In the genomic region with DNA sequence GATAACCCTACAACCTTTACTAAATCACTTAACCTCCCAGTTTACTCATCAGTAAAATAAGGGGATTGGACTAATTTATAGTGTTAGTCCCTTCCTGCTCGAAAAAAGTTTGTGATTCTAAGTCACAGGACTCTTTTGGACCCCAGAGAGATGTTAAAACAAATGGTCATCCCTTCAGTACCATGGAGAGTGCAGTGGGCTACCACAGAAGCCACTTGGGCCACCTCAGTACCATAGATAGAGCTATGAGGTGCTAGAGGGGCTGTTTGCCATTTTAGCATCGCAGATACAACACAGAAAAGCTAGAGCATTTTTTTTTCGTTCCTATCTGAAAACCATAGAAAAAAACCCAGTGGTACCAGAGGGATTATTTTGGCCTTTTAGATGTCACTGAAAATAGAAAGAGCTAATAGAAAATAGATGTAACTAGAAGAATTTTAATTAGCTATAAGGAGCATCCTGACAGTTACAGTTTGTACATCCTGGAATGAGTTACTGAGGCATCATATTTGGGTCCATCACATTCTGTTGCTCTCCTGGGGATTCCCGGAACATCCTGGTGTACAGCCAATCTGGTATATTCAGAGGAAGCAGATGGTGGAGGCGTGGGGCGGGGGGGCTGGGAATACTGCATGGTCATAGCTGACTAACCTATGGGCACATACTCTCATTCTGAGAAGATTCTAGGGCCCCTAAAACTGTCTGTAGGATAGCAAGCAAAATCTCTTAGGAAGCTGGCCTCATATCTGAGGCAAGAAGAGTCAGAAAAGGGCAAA, we compare ENCODE assay signal across 7 cellular contexts. TPM values are rescaled to one million over a fixed set of nuclear protein-coding genes. Genes with fewer than 3 reads are reported as not detected.
DNase-seq lines count a peak whose midpoint lies in the region.
"Had no signal": no experiment of that assay in that cellular context is flagged by ENCODE, and none has a peak within 500 bp of the region (broad histone marks: within the 10 kb centered on the region; RNA-seq: fewer than 3 reads in every experiment).

No MANE protein-coding gene starts in this region.

- no peak overlapping the region for H3K27ac ChIP-seq in effector memory CD4-positive, alpha-beta T cell (ENCODE audit: insufficient read depth, low read length, poor library complexity, severe bottlenecking)

- peak overlapping the region; percentile 58 for H3K4me3 Mint-ChIP-seq in activated T-helper 1 cell treated with anti-CD3 and anti-CD28 coated beads, Interleukin-12 subunit alpha, Interleukin-12 subunit beta, Interleukin-2, Interleukin-4 antibody, amounts not matched to agents 30 ng/mL and 10 ng/mL and 1 ng/mL, durations not matched to agents 14 hours and 24 hours and 36 hours
- no peak overlapping the region for H3K4me3 Mint-ChIP-seq in activated naive CD8-positive, alpha-beta T cell treated with anti-CD3 and anti-CD28 coated beads for 36 hours
- H3K4me3 Mint-ChIP-seq: effector memory CD8-positive, alpha-beta T cell had no signal

- no peak overlapping the region for H3K27ac Mint-ChIP-seq in activated T-helper 1 cell treated with anti-CD3 and anti-CD28 coated beads, Interleukin-12 subunit alpha, Interleukin-12 subunit beta, Interleukin-2, Interleukin-4 antibody, amounts not matched to agents 30 ng/mL and 10 ng/mL and 1 ng/mL, durations not matched to agents 14 hours and 24 hours and 36 hours
- H3K27ac Mint-ChIP-seq in activated naive CD8-positive, alpha-beta T cell treated with anti-CD3 and anti-CD28 coated beads for 36 hours: no peak overlapping the region

- no peaks in the 10 kb centered on the region for H3K27me3 ChIP-seq in effector memory CD4-positive, alpha-beta T cell (replicated peaks; ENCODE audit: control insufficient read depth, insufficient read depth, low read length, poor library complexity, severe bottlenecking)

- H3K9me3 ChIP-seq in effector memory CD4-positive, alpha-beta T cell (ENCODE audit: control insufficient read depth, low read length): no peaks in the 10 kb centered on the region

- peaks cover 27% of the 10 kb centered on the region for H3K4me1 Mint-ChIP-seq in activated T-helper 1 cell treated with anti-CD3 and anti-CD28 coated beads, Interleukin-12 subunit alpha, Interleukin-12 subunit beta, Interleukin-2, Interleukin-4 antibody, amounts not matched to agents 30 ng/mL and 10 ng/mL and 1 ng/mL, durations not matched to agents 14 hours and 24 hours and 36 hours (ENCODE audit: low read depth)
- H3K4me1 Mint-ChIP-seq in activated naive CD8-positive, alpha-beta T cell treated with anti-CD3 and anti-CD28 coated beads for 36 hours: peaks cover 18% of the 10 kb centered on the region

- peaks cover 2% of the 10 kb centered on the region for H3K36me3 Mint-ChIP-seq in activated T-helper 1 cell treated with anti-CD3 and anti-CD28 coated beads, Interleukin-12 subunit alpha, Interleukin-12 subunit beta, Interleukin-2, Interleukin-4 antibody, amounts not matched to agents 30 ng/mL and 10 ng/mL and 1 ng/mL, durations not matched to agents 14 hours and 24 hours and 36 hours (ENCODE audit: low read depth)
- no peaks in the 10 kb centered on the region for H3K36me3 Mint-ChIP-seq in activated naive CD8-positive, alpha-beta T cell treated with anti-CD3 and anti-CD28 coated beads for 36 hours

- peak; percentile 37 for DNase-seq in ELR (ENCODE audit: low read depth)
- no peak for DNase-seq in activated T-helper 1 cell treated with anti-CD3 and anti-CD28 coated beads, Interleukin-12 subunit alpha, Interleukin-12 subunit beta, Interleukin-2, Interleukin-4 antibody, amounts not matched to agents 30 ng/mL and 10 ng/mL and 1 ng/mL, durations not matched to agents 14 hours and 24 hours and 36 hours (ENCODE audit: low spot score)
- DNase-seq in middle frontal gyrus (ENCODE audit: extremely low spot score, low spot score): peak; percentile 11
- DNase-seq in NCI-H2029 (lab: John Stamatoyannopoulos, UW): no peak
- DNase-seq in effector memory CD4-positive, alpha-beta T cell: no peak
- DNase-seq in activated naive CD8-positive, alpha-beta T cell treated with anti-CD3 and anti-CD28 coated beads for 36 hours: no peak
- DNase-seq: effector memory CD8-positive, alpha-beta T cell had no signal

- no peaks in the 10 kb centered on the region for H3K36me3 ChIP-seq in effector memory CD4-positive, alpha-beta T cell (ENCODE audit: control insufficient read depth, insufficient read depth, low read length)

- H3K9me3 Mint-ChIP-seq in activated T-helper 1 cell treated with anti-CD3 and anti-CD28 coated beads, Interleukin-12 subunit alpha, Interleukin-12 subunit beta, Interleukin-2, Interleukin-4 antibody, amounts not matched to agents 30 ng/mL and 10 ng/mL and 1 ng/mL, durations not matched to agents 14 hours and 24 hours and 36 hours: no peaks in the 10 kb centered on the region
- H3K9me3 Mint-ChIP-seq in activated naive CD8-positive, alpha-beta T cell treated with anti-CD3 and anti-CD28 coated beads for 36 hours: no peaks in the 10 kb centered on the region
- H3K9me3 Mint-ChIP-seq: effector memory CD8-positive, alpha-beta T cell had no signal

- H3K4me1 ChIP-seq in effector memory CD4-positive, alpha-beta T cell (ENCODE audit: control insufficient read depth, insufficient read depth, low read length, poor library complexity, severe bottlenecking): peaks cover 15% of the 10 kb centered on the region

- H3K4me3 ChIP-seq in effector memory CD4-positive, alpha-beta T cell (ENCODE audit: insufficient read depth, low read depth, low read length, poor library complexity, severe bottlenecking): no peak overlapping the region

- peaks cover 19% of the 10 kb centered on the region for H3K27me3 Mint-ChIP-seq in activated T-helper 1 cell treated with anti-CD3 and anti-CD28 coated beads, Interleukin-12 subunit alpha, Interleukin-12 subunit beta, Interleukin-2, Interleukin-4 antibody, amounts not matched to agents 30 ng/mL and 10 ng/mL and 1 ng/mL, durations not matched to agents 14 hours and 24 hours and 36 hours (ENCODE audit: insufficient read depth)
- no peaks in the 10 kb centered on the region for H3K27me3 Mint-ChIP-seq in activated naive CD8-positive, alpha-beta T cell treated with anti-CD3 and anti-CD28 coated beads for 36 hours

- intact Hi-C loops in activated T-helper 1 cell treated with anti-CD3 and anti-CD28 coated beads, Interleukin-12 subunit alpha, Interleukin-12 subunit beta, Interleukin-2, Interleukin-4 antibody, amounts not matched to agents 30 ng/mL and 10 ng/mL and 1 ng/mL, durations not matched to agents 14 hours and 24 hours and 36 hours (cut with micrococcal nuclease): no loop called here

RNA-seq across cellular contexts. Expression of gene ZNF219, which starts 2.8 kb away (rescaled TPM):
- total RNA-seq in activated T-helper 1 cell treated with anti-CD3 and anti-CD28 coated beads, Interleukin-12 subunit alpha, Interleukin-12 subunit beta, Interleukin-2, Interleukin-4 antibody, amounts not matched to agents 30 ng/mL and 10 ng/mL and 1 ng/mL, durations not matched to agents 14 hours and 24 hours and 36 hours: 8.2 and 8.3 TPM in 2 replicates
- total RNA-seq in activated naive CD8-positive, alpha-beta T cell treated with anti-CD3 and anti-CD28 coated beads for 36 hours: 1 to 10 TPM; 6.9 to 8.6 TPM

RNA-seq across cellular contexts. Expression of gene TMEM253, which starts 5.2 kb away (rescaled TPM):
- total RNA-seq in activated T-helper 1 cell treated with anti-CD3 and anti-CD28 coated beads, Interleukin-12 subunit alpha, Interleukin-12 subunit beta, Interleukin-2, Interleukin-4 antibody, amounts not matched to agents 30 ng/mL and 10 ng/mL and 1 ng/mL, durations not matched to agents 14 hours and 24 hours and 36 hours: not detected in 2 replicates
- not detected for total RNA-seq in activated naive CD8-positive, alpha-beta T cell treated with anti-CD3 and anti-CD28 coated beads for 36 hours

RNA-seq across cellular contexts. Expression of gene ARHGEF40, which starts 25.5 kb away (rescaled TPM):
- total RNA-seq in activated T-helper 1 cell treated with anti-CD3 and anti-CD28 coated beads, Interleukin-12 subunit alpha, Interleukin-12 subunit beta, Interleukin-2, Interleukin-4 antibody, amounts not matched to agents 30 ng/mL and 10 ng/mL and 1 ng/mL, durations not matched to agents 14 hours and 24 hours and 36 hours: not detected in 2 replicates
- under 1 TPM in 1 of 2 experiments, not detected in 1; 0.21 TPM for total RNA-seq in activated naive CD8-positive, alpha-beta T cell treated with anti-CD3 and anti-CD28 coated beads for 36 hours

RNA-seq across cellular contexts. Expression of gene RNASE8, which starts 38.0 kb away (rescaled TPM):
- not detected in 2 replicates for total RNA-seq in activated T-helper 1 cell treated with anti-CD3 and anti-CD28 coated beads, Interleukin-12 subunit alpha, Interleukin-12 subunit beta, Interleukin-2, Interleukin-4 antibody, amounts not matched to agents 30 ng/mL and 10 ng/mL and 1 ng/mL, durations not matched to agents 14 hours and 24 hours and 36 hours
- not detected for total RNA-seq in activated naive CD8-positive, alpha-beta T cell treated with anti-CD3 and anti-CD28 coated beads for 36 hours

RNA-seq across cellular contexts. Expression of gene RNASE7, which starts 53.5 kb away (rescaled TPM):
- not detected in 2 replicates for total RNA-seq in activated T-helper 1 cell treated with anti-CD3 and anti-CD28 coated beads, Interleukin-12 subunit alpha, Interleukin-12 subunit beta, Interleukin-2, Interleukin-4 antibody, amounts not matched to agents 30 ng/mL and 10 ng/mL and 1 ng/mL, durations not matched to agents 14 hours and 24 hours and 36 hours
- not detected for total RNA-seq in activated naive CD8-positive, alpha-beta T cell treated with anti-CD3 and anti-CD28 coated beads for 36 hours

Comparison
In these comparisons a context has a peak if more than half of its experiments do, and no peak if none do; other contexts are left out.
1. DNase-seq: peak in ELR (single experiment) and middle frontal gyrus (single experiment); none in activated T-helper 1 cell treated with anti-CD3 and anti-CD28 coated beads, Interleukin-12 subunit alpha, Interleukin-12 subunit beta, Interleukin-2, Interleukin-4 antibody, amounts not matched to agents 30 ng/mL and 10 ng/mL and 1 ng/mL, durations not matched to agents 14 hours and 24 hours and 36 hours (single experiment), NCI-H2029 (single experiment), effector memory CD4-positive, alpha-beta T cell (0 of 3) and activated naive CD8-positive, alpha-beta T cell treated with anti-CD3 and anti-CD28 coated beads for 36 hours (single experiment).